In the genomic region with DNA sequence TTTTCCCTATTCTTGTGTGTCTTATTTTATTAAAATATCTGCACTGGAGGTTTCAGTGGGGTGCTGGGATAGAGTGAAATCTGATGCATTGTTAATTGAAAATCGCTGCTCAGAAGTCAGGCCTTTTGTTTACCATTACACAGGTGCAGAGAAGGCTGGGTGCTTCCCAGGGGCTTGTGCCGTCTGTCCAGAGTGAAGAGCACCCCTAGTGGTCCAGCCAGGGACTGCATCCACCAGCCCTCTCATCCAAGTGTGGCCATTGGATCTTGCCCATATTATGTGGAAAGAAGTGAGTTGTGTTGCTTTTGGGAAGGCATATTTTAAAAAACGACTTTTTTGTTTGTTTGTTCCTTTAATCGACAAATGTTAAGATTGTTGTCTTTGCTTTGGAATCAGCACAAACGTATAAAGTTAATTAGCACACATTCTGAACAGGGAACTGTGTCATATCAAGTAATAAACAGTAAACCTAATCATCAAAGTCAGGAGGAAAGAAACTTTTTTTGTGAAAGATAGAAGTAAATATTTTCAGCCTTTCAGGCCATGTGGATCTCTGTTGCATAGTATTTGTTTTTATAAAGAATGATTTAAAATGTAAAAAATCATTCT, we compare ENCODE assay signal across 8 cellular contexts.
A peak's percentile ranks its signal among the peaks of the same experiment; 100 is the strongest.
DNase-seq lines count a peak whose midpoint lies in the region; ATAC-seq and TF ChIP-seq lines count a peak whose summit lies in the region.

No MANE protein-coding gene starts in this region.

- no peak for TF ChIP-seq EP300 in sigmoid colon (IDR thresholded peaks at IDR 0.05)

- H3K9me3 ChIP-seq in Karpas-422 (ENCODE audit: low read length) (no peaks in the 10 kb centered on the region), sigmoid colon (no peaks in the 10 kb centered on the region)

- H2AFZ ChIP-seq in GM23338, result no peak overlapping the region
- H2AFZ ChIP-seq in Karpas-422 (ENCODE audit: low read length), result no peak overlapping the region

- 34 to 43% methylated on average over 5 of the region's 5 CpGs for WGBS in sigmoid colon, 2 donors

- H3K4me1 Mint-ChIP-seq in natural killer cell (no peaks in the 10 kb centered on the region), GM23338 (peaks cover 12% of the 10 kb centered on the region)
- no peaks in the 10 kb centered on the region for H3K4me1 Mint-ChIP-seq in natural killer cell treated with Interleukin-12 subunit alpha and Interleukin-12 subunit beta and Interleukin-15 and Interleukin-18, amount 100 ng/mL, for 72 hours (ENCODE audit: low read depth in 2 of 2)

- H3K27me3 Mint-ChIP-seq in natural killer cell (ENCODE audit: low read depth in 2 of 2), result no peaks in the 10 kb centered on the region
- H3K27me3 Mint-ChIP-seq in natural killer cell treated with Interleukin-12 subunit alpha and Interleukin-12 subunit beta and Interleukin-15 and Interleukin-18, amount 100 ng/mL, for 72 hours, result no peaks in the 10 kb centered on the region
- no peaks in the 10 kb centered on the region for H3K27me3 Mint-ChIP-seq in GM23338 (ENCODE audit: insufficient read depth, low read depth, poor library complexity)

- no peak for ATAC-seq in natural killer cell
- no peak for ATAC-seq in natural killer cell treated with Interleukin-12 subunit alpha and Interleukin-12 subunit beta and Interleukin-15 and Interleukin-18, amount 100 ng/mL, for 72 hours
- peak; percentile 98 for ATAC-seq in GM23338

- H3K4me2 ChIP-seq in GM23338 (no peak overlapping the region), Karpas-422 (ENCODE audit: low read depth, low read length, poor library complexity, severe bottlenecking) (no peak overlapping the region)

- H3K27me3 ChIP-seq in GM23338 (ENCODE audit: insufficient read depth) (no peaks in the 10 kb centered on the region), Karpas-422 (ENCODE audit: low read length) (no peaks in the 10 kb centered on the region), sigmoid colon (no peaks in the 10 kb centered on the region)

- H4K20me1 ChIP-seq in GM23338 (replicated peaks; ENCODE audit: insufficient read depth), result no peaks in the 10 kb centered on the region
- no peaks in the 10 kb centered on the region for H4K20me1 ChIP-seq in Karpas-422 (ENCODE audit: insufficient read depth, low read depth, low read length)

- H3K4me3 ChIP-seq in GM23338 (no peak overlapping the region), Karpas-422 (ENCODE audit: low read length) (no peak overlapping the region), sigmoid colon (no peak overlapping the region)

- H3K4me3 Mint-ChIP-seq in natural killer cell (no peak overlapping the region), GM23338 (no peak overlapping the region)
- H3K4me3 Mint-ChIP-seq in natural killer cell treated with Interleukin-12 subunit alpha and Interleukin-12 subunit beta and Interleukin-15 and Interleukin-18, amount 100 ng/mL, for 72 hours, result no peak overlapping the region

- H3K36me3 ChIP-seq in GM23338 (ENCODE audit: insufficient read depth), result no peaks in the 10 kb centered on the region
- H3K36me3 ChIP-seq in Karpas-422 (ENCODE audit: insufficient read depth, low read length), result no peaks in the 10 kb centered on the region
- H3K36me3 ChIP-seq in sigmoid colon, result no peaks in the 10 kb centered on the region

- no peaks in the 10 kb centered on the region for H3F3A ChIP-seq in GM23338 (replicated peaks; ENCODE audit: low read depth)

- H3K4me1 ChIP-seq in GM23338 (ENCODE audit: insufficient read depth), result peaks cover 6% of the 10 kb centered on the region; the same call in 1 of the 2 replicates
- no peaks in the 10 kb centered on the region for H3K4me1 ChIP-seq in Karpas-422 (ENCODE audit: low read length)
- H3K4me1 ChIP-seq in sigmoid colon, result no peaks in the 10 kb centered on the region

- H3K9ac ChIP-seq in Karpas-422 (ENCODE audit: low read length), result no peak overlapping the region

- no peak for DNase-seq in natural killer cell
- DNase-seq in natural killer cell treated with Interleukin-12 subunit alpha and Interleukin-12 subunit beta and Interleukin-15 and Interleukin-18, amount 100 ng/mL, for 72 hours (ENCODE audit: low spot score), result no peak
- DNase-seq in GM23338 (ENCODE audit: low spot score), result peak; percentile 80
- DNase-seq in Karpas-422, result peak; percentile 81
- peak; percentile 15 for DNase-seq in globus pallidus (ENCODE audit: low spot score)
- DNase-seq in stimulated activated CD4-positive, alpha-beta T cell treated with anti-CD3 and anti-CD28 coated beads, Interleukin-2, amount 100 ng/mL, for 24 hours, result peak; percentile 38 to 62
- no peak for DNase-seq in sigmoid colon

- H3K9me2 ChIP-seq in GM23338 (ENCODE audit: insufficient read depth) (no peaks in the 10 kb centered on the region), Karpas-422 (replicated peaks; ENCODE audit: insufficient read depth, low read length) (no peaks in the 10 kb centered on the region)

- H3K27ac Mint-ChIP-seq in natural killer cell (no peak overlapping the region), GM23338 (no peak overlapping the region)
- H3K27ac Mint-ChIP-seq in natural killer cell treated with Interleukin-12 subunit alpha and Interleukin-12 subunit beta and Interleukin-15 and Interleukin-18, amount 100 ng/mL, for 72 hours, result no peak overlapping the region

- H3K27ac ChIP-seq in GM23338 (ENCODE audit: low read depth), result no peak overlapping the region
- H3K27ac ChIP-seq in Karpas-422 (ENCODE audit: low read length), result no peak overlapping the region
- H3K27ac ChIP-seq in VCaP, result no peak overlapping the region
- no peak overlapping the region for H3K27ac ChIP-seq in sigmoid colon

- H3K79me2 ChIP-seq in GM23338 (replicated peaks; ENCODE audit: insufficient read depth) (no peaks in the 10 kb centered on the region), Karpas-422 (ENCODE audit: low read length) (no peaks in the 10 kb centered on the region)

- H3K9me3 Mint-ChIP-seq in natural killer cell (peaks cover 2 to 10% of the 10 kb centered on the region in 2 donors), GM23338 (no peaks in the 10 kb centered on the region; the same call in 2 of the 3 replicates)
- H3K9me3 Mint-ChIP-seq in natural killer cell treated with Interleukin-12 subunit alpha and Interleukin-12 subunit beta and Interleukin-15 and Interleukin-18, amount 100 ng/mL, for 72 hours, result peaks cover 13% of the 10 kb centered on the region

- intact Hi-C loops in natural killer cell (cut with micrococcal nuclease), result no loop called here
- intact Hi-C loops in sigmoid colon (cut with DNase I), result no loop called here

- no peak for TF ChIP-seq POLR2A in sigmoid colon (IDR thresholded peaks at IDR 0.05)

- no peaks in the 10 kb centered on the region for H3K36me3 Mint-ChIP-seq in natural killer cell
- no peaks in the 10 kb centered on the region for H3K36me3 Mint-ChIP-seq in natural killer cell treated with Interleukin-12 subunit alpha and Interleukin-12 subunit beta and Interleukin-15 and Interleukin-18, amount 100 ng/mL, for 72 hours
- H3K36me3 Mint-ChIP-seq in GM23338 (ENCODE audit: low read depth), result no peaks in the 10 kb centered on the region

- TF ChIP-seq CTCF in natural killer cell (IDR thresholded peaks at IDR 0.05) (peak; percentile 31), GM23338 (conservative IDR thresholded peaks at IDR 0.05; ENCODE audit: low read depth in 2 of 2) (peak; percentile 87 to 92), VCaP (conservative IDR thresholded peaks at IDR 0.05) (peak; percentile 84), sigmoid colon (IDR thresholded peaks at IDR 0.05) (peak in 1 of 4 experiments; percentile 38)

TF ChIP-seq in GM23338, 12 proteins besides CTCF, POLR2A, EP300 and RAD21 (continues in another document):
- TF ChIP-seq STAT1 (IDR thresholded peaks at IDR 0.05; ENCODE audit: unreplicated experiment) (no peak), JUNB (IDR thresholded peaks at IDR 0.05; ENCODE audit: unreplicated experiment) (no peak), POLR2AphosphoS5 (IDR thresholded peaks at IDR 0.05; ENCODE audit: low read depth) (no peak), ZNF114 (CRISPR knock-in tag; IDR thresholded peaks at IDR 0.05) (no peak), CREB1 (CRISPR knock-in tag; IDR thresholded peaks at IDR 0.05; ENCODE audit: low read depth) (no peak), EZH2phosphoT487 (IDR thresholded peaks at IDR 0.05; ENCODE audit: unreplicated experiment) (no peak), NANOG (IDR thresholded peaks at IDR 0.05; ENCODE audit: borderline replicate concordance) (no peak)
- TF ChIP-seq, protein P1, sequence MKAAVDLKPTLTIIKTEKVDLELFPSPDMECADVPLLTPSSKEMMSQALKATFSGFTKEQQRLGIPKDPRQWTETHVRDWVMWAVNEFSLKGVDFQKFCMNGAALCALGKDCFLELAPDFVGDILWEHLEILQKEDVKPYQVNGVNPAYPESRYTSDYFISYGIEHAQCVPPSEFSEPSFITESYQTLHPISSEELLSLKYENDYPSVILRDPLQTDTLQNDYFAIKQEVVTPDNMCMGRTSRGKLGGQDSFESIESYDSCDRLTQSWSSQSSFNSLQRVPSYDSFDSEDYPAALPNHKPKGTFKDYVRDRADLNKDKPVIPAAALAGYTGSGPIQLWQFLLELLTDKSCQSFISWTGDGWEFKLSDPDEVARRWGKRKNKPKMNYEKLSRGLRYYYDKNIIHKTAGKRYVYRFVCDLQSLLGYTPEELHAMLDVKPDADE (IDR thresholded peaks at IDR 0.05), result no peak
- TF ChIP-seq, protein P2, sequence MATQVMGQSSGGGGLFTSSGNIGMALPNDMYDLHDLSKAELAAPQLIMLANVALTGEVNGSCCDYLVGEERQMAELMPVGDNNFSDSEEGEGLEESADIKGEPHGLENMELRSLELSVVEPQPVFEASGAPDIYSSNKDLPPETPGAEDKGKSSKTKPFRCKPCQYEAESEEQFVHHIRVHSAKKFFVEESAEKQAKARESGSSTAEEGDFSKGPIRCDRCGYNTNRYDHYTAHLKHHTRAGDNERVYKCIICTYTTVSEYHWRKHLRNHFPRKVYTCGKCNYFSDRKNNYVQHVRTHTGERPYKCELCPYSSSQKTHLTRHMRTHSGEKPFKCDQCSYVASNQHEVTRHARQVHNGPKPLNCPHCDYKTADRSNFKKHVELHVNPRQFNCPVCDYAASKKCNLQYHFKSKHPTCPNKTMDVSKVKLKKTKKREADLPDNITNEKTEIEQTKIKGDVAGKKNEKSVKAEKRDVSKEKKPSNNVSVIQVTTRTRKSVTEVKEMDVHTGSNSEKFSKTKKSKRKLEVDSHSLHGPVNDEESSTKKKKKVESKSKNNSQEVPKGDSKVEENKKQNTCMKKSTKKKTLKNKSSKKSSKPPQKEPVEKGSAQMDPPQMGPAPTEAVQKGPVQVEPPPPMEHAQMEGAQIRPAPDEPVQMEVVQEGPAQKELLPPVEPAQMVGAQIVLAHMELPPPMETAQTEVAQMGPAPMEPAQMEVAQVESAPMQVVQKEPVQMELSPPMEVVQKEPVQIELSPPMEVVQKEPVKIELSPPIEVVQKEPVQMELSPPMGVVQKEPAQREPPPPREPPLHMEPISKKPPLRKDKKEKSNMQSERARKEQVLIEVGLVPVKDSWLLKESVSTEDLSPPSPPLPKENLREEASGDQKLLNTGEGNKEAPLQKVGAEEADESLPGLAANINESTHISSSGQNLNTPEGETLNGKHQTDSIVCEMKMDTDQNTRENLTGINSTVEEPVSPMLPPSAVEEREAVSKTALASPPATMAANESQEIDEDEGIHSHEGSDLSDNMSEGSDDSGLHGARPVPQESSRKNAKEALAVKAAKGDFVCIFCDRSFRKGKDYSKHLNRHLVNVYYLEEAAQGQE (IDR thresholded peaks at IDR 0.05; ENCODE audit: unreplicated experiment), result no peak

Comparison
In these comparisons a context has a peak if more than half of its experiments do, and no peak if none do; other contexts are left out.
1. DNase-seq: peak in GM23338 (single experiment), Karpas-422 (single experiment), globus pallidus (single experiment) and stimulated activated CD4-positive, alpha-beta T cell treated with anti-CD3 and anti-CD28 coated beads, Interleukin-2, amount 100 ng/mL, for 24 hours (2 of 2); none in natural killer cell (single experiment), natural killer cell treated with Interleukin-12 subunit alpha and Interleukin-12 subunit beta and Interleukin-15 and Interleukin-18, amount 100 ng/mL, for 72 hours (single experiment) and sigmoid colon (single experiment).